Comparison of ENCODE assay signal across 28 cellular contexts in the genomic region with DNA sequence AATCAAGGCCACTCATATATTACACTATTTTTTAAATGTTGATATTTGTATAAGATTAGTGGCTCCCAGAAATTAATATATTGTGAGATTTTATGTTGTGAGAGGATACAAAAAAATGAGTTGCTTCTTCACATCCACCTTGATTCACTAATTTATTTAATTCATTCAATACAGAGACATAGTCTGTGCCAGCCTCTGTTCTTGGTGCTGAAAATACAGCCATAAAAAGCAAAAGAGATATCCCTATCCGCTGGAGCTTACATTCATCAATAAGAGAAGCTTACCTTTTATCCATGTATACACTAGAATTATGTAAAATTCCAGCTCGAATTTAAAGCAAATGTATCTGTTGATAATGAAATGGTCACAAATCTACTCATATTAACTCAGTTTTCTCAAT.
"Had no signal": no experiment of that assay in that cellular context is flagged by ENCODE, and none has a peak within 500 bp of the region (broad histone marks: within the 10 kb centered on the region; RNA-seq: fewer than 3 reads in every experiment).

No MANE protein-coding gene starts in this region.

- H3K9me3 Mint-ChIP-seq: mesothelial cell of epicardium, naive B cell had no signal

- H3K27me3 ChIP-seq: left lung, pancreas, suprapubic skin, tibial artery, upper lobe of right lung had no signal

- H3K36me3 ChIP-seq: left lung, lower lobe of right lung, pancreas, prostate gland, suprapubic skin, thoracic aorta, tibial artery, upper lobe of right lung had no signal

- H3K27me3 Mint-ChIP-seq: naive B cell; natural killer cell treated with Interleukin-12 subunit alpha and Interleukin-12 subunit beta and Interleukin-15 and Interleukin-18, amount 100 ng/mL, for 72 hours; stimulated activated naive B cell treated with anti-CD40 and anti-IgM and Interleukin-4, amounts not matched to agents 10 μg/mL and 1 μg/mL and 100 μg/mL, for 72 hours; stimulated activated naive CD8-positive, alpha-beta T cell treated with anti-CD3 and anti-CD28 coated beads, Interleukin-15, Interleukin-2, amounts not matched to agents 100 ng/mL and 50 ng/mL, for 24 hours had no signal

- H3K27ac ChIP-seq: left lung, lower lobe of right lung, pancreas, prostate gland, skin epidermis, suprapubic skin, thoracic aorta, tibial artery, upper lobe of right lung had no signal

- H3K36me3 Mint-ChIP-seq: mesothelial cell of epicardium; naive B cell; natural killer cell treated with Interleukin-12 subunit alpha and Interleukin-12 subunit beta and Interleukin-15 and Interleukin-18, amount 100 ng/mL, for 72 hours; stimulated activated naive B cell treated with anti-CD40 and anti-IgM and Interleukin-4, amounts not matched to agents 10 μg/mL and 1 μg/mL and 100 μg/mL, for 72 hours had no signal

- H3K4me1 Mint-ChIP-seq: mesothelial cell of epicardium; naive B cell; stimulated activated naive B cell treated with anti-CD40 and anti-IgM and Interleukin-4, amounts not matched to agents 10 μg/mL and 1 μg/mL and 100 μg/mL, for 72 hours had no signal

- DNase-seq: hippocampal formation; kidney glomerular epithelial cell; left cardiac atrium; left lung; lower lobe of right lung; mammary epithelial cell; mesenchymal stem cell; naive B cell; pancreas; posterior cingulate gyrus; retina; right cardiac atrium; stimulated activated CD4-positive, alpha-beta T cell treated with anti-CD3 and anti-CD28 coated beads, Interleukin-12 subunit alpha, Interleukin-12 subunit beta, amount 100 ng/mL, for 4 hours; stimulated activated CD4-positive, alpha-beta T cell treated with anti-CD3 and anti-CD28 coated beads, Interleukin-15, amount 100 ng/mL, for 24 hours; stimulated activated CD4-positive, alpha-beta T cell treated with anti-CD3 and anti-CD28 coated beads, Interleukin-2, amount 100 ng/mL, for 24 hours; stimulated activated CD4-positive, alpha-beta T cell treated with anti-CD3 and anti-CD28 coated beads, Interleukin-4, amount 100 ng/mL, for 1 hour; stimulated activated naive B cell treated with anti-CD40 and anti-IgM and Interleukin-4, amounts not matched to agents 10 μg/mL and 1 μg/mL and 100 μg/mL, for 72 hours; tibial artery; trophoblast cell; upper lobe of right lung had no signal

- ATAC-seq: left cardiac atrium; left lung; lower lobe of right lung; natural killer cell treated with Interleukin-12 subunit alpha and Interleukin-12 subunit beta and Interleukin-15 and Interleukin-18, amount 100 ng/mL, for 72 hours; pancreas; right cardiac atrium; sciatic nerve; stimulated activated naive B cell treated with anti-CD40 and anti-IgM and Interleukin-4, amounts not matched to agents 10 μg/mL and 1 μg/mL and 100 μg/mL, for 72 hours; upper lobe of right lung had no signal

- H3K27ac Mint-ChIP-seq: mesothelial cell of epicardium; naive B cell; natural killer cell treated with Interleukin-12 subunit alpha and Interleukin-12 subunit beta and Interleukin-15 and Interleukin-18, amount 100 ng/mL, for 72 hours; stimulated activated naive B cell treated with anti-CD40 and anti-IgM and Interleukin-4, amounts not matched to agents 10 μg/mL and 1 μg/mL and 100 μg/mL, for 72 hours; stimulated activated naive CD8-positive, alpha-beta T cell treated with anti-CD3 and anti-CD28 coated beads, Interleukin-15, Interleukin-2, amounts not matched to agents 100 ng/mL and 50 ng/mL, for 24 hours had no signal

- H3K4me1 ChIP-seq: left lung, lower lobe of right lung, pancreas, prostate gland, suprapubic skin, tibial artery, upper lobe of right lung had no signal

- H3K9me3 ChIP-seq: left lung, lower lobe of right lung, pancreas, prostate gland, suprapubic skin, thoracic aorta, tibial artery, upper lobe of right lung had no signal

- H3K4me3 ChIP-seq: left lung, lower lobe of right lung, pancreas, prostate gland, skin epidermis, suprapubic skin, thoracic aorta, tibial artery, upper lobe of right lung had no signal

- H3K4me3 Mint-ChIP-seq: mesothelial cell of epicardium; naive B cell; natural killer cell treated with Interleukin-12 subunit alpha and Interleukin-12 subunit beta and Interleukin-15 and Interleukin-18, amount 100 ng/mL, for 72 hours; stimulated activated naive B cell treated with anti-CD40 and anti-IgM and Interleukin-4, amounts not matched to agents 10 μg/mL and 1 μg/mL and 100 μg/mL, for 72 hours; stimulated activated naive CD8-positive, alpha-beta T cell treated with anti-CD3 and anti-CD28 coated beads, Interleukin-15, Interleukin-2, amounts not matched to agents 100 ng/mL and 50 ng/mL, for 24 hours had no signal
